ENCODE assay signal across 24 cellular contexts in genomic region chr9:70552561-70552960, GRCh38.
"Had no signal": no experiment of that assay in that cellular context is flagged by ENCODE, and none has a peak within 500 bp of the region (broad histone marks: within the 10 kb centered on the region; RNA-seq: fewer than 3 reads in every experiment).

No MANE protein-coding gene starts in this region.

- H3K4me3 ChIP-seq: neural progenitor cell, pancreas, prostate gland, right lobe of liver, sigmoid colon, stomach, thoracic aorta, thyroid gland, tibial nerve, upper lobe of right lung, uterus had no signal

- H3K36me3 ChIP-seq: neural progenitor cell, neutrophil, pancreas, prostate gland, right lobe of liver, sigmoid colon, stomach, thoracic aorta, thyroid gland, tibial nerve, upper lobe of right lung, uterus had no signal

- H3K27me3 ChIP-seq: neural progenitor cell, neutrophil, pancreas, right lobe of liver, sigmoid colon, stomach, thyroid gland, tibial nerve, upper lobe of right lung, uterus had no signal

- H2AFZ ChIP-seq: neural progenitor cell had no signal

- FAIRE-seq: pancreas, small intestine had no signal

- H3K4me1 ChIP-seq: pancreas, prostate gland, right lobe of liver, uterus had no signal

- H3K27ac ChIP-seq: neural progenitor cell, neutrophil, pancreas, prostate gland, right lobe of liver, sigmoid colon, stomach, thoracic aorta, upper lobe of right lung, uterus had no signal

- H3K9ac ChIP-seq: neural progenitor cell had no signal

- DNase-seq: naive thymus-derived CD4-positive, alpha-beta T cell; natural killer cell; nucleus accumbens; pancreas; right cardiac atrium; right lobe of liver; sigmoid colon; small intestine; stimulated activated CD4-positive, alpha-beta T cell treated with anti-CD3 and anti-CD28 coated beads, Interleukin-15, amount 100 ng/mL, for 24 hours; stimulated activated CD4-positive, alpha-beta T cell treated with anti-CD3 and anti-CD28 coated beads, Interleukin-2, amount 100 ng/mL, for 24 hours; stimulated activated CD4-positive, alpha-beta T cell treated with anti-CD3 and anti-CD28 coated beads, Interleukin-2, amount 100 ng/mL, for 48 hours; stimulated activated CD4-positive, alpha-beta T cell treated with anti-CD3 and anti-CD28 coated beads, Interleukin-4, amount 100 ng/mL, for 24 hours; stimulated activated naive B cell treated with anti-CD40 and anti-IgM and Interleukin-4, amounts not matched to agents 10 μg/mL and 1 μg/mL and 100 μg/mL, for 72 hours; stimulated activated naive CD4-positive, alpha-beta T cell treated with Interleukin-2 at 50 U/mL for 16 hours; stomach; thyroid gland; upper lobe of right lung; uterus had no signal

- ATAC-seq: naive thymus-derived CD4-positive, alpha-beta T cell; natural killer cell; pancreas; right cardiac atrium; right lobe of liver; stimulated activated effector memory CD8-positive, alpha-beta T cell treated with anti-CD3 and anti-CD28 coated beads, Interleukin-12 subunit alpha, Interleukin-12 subunit beta, amount 100 ng/mL, for 72 hours; stimulated activated naive B cell treated with anti-CD40 and anti-IgM and Interleukin-4, amounts not matched to agents 10 μg/mL and 1 μg/mL and 100 μg/mL, for 72 hours had no signal

- H3K9me3 ChIP-seq: neutrophil, pancreas, prostate gland, right lobe of liver, stomach, thoracic aorta, thyroid gland, tibial nerve, upper lobe of right lung, uterus had no signal
